1 cellular context compared by ENCODE assay signal in genomic region chr22:19641983-19642451, GRCh38.
TF ChIP-seq lines count a peak whose summit lies in the region.

No MANE protein-coding gene starts in this region.

TF ChIP-seq in H1, 55 proteins besides CTCF, POLR2A, EP300 and RAD21 (continued from another document):
- TF ChIP-seq CHD7 (IDR thresholded peaks at IDR 0.05; ENCODE audit: insufficient replicate concordance, low read length) (no peak), KDM5A (IDR thresholded peaks at IDR 0.05; ENCODE audit: low read length) (no peak), PHF8 (conservative IDR thresholded peaks at IDR 0.05; ENCODE audit: low read depth, low read length) (no peak), TAF7 (optimal IDR thresholded peaks at IDR 0.05; ENCODE audit: borderline replicate concordance, low read depth, low read length) (no peak)
